In the genomic region with DNA sequence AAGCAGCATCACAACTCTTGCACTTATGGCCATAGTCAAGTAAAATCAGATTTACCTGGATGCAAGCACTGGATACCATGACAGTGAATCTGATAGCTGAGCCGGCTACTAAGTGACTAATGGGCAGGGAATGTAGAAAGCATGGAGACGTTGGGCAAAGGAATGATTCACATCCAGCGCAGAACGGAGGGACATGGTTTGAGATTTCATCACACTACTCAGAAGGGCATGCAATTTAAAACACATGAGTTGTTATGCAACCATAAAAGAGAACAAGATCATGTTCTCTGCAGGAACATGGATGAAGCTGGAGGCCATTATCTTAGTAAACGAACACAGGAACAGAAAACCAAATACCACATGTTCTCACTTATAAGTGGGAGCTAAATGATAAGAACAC, we compare ENCODE assay signal across 10 cellular contexts.
DNase-seq lines count a peak whose midpoint lies in the region; ATAC-seq, FAIRE-seq and TF ChIP-seq lines count a peak whose summit lies in the region.
"Had no signal": no experiment of that assay in that cellular context is flagged by ENCODE, and none has a peak within 500 bp of the region (broad histone marks: within the 10 kb centered on the region; RNA-seq: fewer than 3 reads in every experiment).

No MANE protein-coding gene starts in this region.

- H3K36me3 ChIP-seq in psoas muscle (ENCODE audit: insufficient read depth in 1 of 2, low read depth in 1 of 2) = no peaks in the 10 kb centered on the region

- peaks cover 9% of the 10 kb centered on the region for H3K4me1 ChIP-seq in psoas muscle

- peaks cover 10% of the 10 kb centered on the region for H3K9me3 ChIP-seq in psoas muscle

- intact Hi-C loops in psoas muscle (cut with DNase I) = no loop called here

- H3K4me1 Mint-ChIP-seq in mesothelial cell of epicardium = no peaks in the 10 kb centered on the region

- H3K27me3 ChIP-seq in psoas muscle (ENCODE audit: insufficient read depth in 3 of 3, low read length in 2 of 3) = no peaks in the 10 kb centered on the region

- TF ChIP-seq CTCF in psoas muscle (IDR thresholded peaks at IDR 0.05) (no peak), D721Med (IDR thresholded peaks at IDR 0.05; ENCODE audit: insufficient read depth, missing control alignments) (no peak), mesothelial cell of epicardium (IDR thresholded peaks at IDR 0.05; ENCODE audit: unreplicated experiment) (no peak)

- peak; percentile 84 for FAIRE-seq in RCC 7860 (lab: Jason Lieb, UNC)
- FAIRE-seq in D721Med (lab: Jason Lieb, UNC) = no peak

- peaks cover 42% of the 10 kb centered on the region for H3K9me3 Mint-ChIP-seq in mesothelial cell of epicardium

- no peak overlapping the region for H3K27ac Mint-ChIP-seq in mesothelial cell of epicardium

- no peaks in the 10 kb centered on the region for H3K27me3 Mint-ChIP-seq in mesothelial cell of epicardium (ENCODE audit: low read depth)

- H3K27ac ChIP-seq in epithelial cell of prostate = peak overlapping the region; percentile 73
- peak overlapping the region; percentile 71 for H3K27ac ChIP-seq in psoas muscle

- ATAC-seq in psoas muscle (peak; percentile 97 to 98 (median 98)), GM18861 (IDR thresholded peaks at IDR 0.05; ENCODE audit: unreplicated experiment) (no peak)

- H3K4me3 ChIP-seq in psoas muscle = no peak overlapping the region

- 27 to 31% (median 27%) methylated on average over 5 of the region's 5 CpGs for WGBS in psoas muscle, 3 donors

- peak; percentile 99 for DNase-seq in ELR (ENCODE audit: low read depth)
- DNase-seq in RCC 7860 (ENCODE audit: low spot score) = peak; percentile 87
- peak; percentile 87 for DNase-seq in epithelial cell of prostate (ENCODE audit: low read depth, low spot score)
- peak in 1 of 2 donors; percentile 17 for DNase-seq in psoas muscle
- DNase-seq in NCI-H2081 (lab: John Stamatoyannopoulos, UW) = no peak
- DNase-seq in D721Med (ENCODE audit: insufficient read length, low spot score) = no peak
- no peak for DNase-seq in mesothelial cell of epicardium (ENCODE audit: low spot score in 2 of 2, unreplicated experiment in 2 of 2)
- DNase-seq: activated effector memory CD4-positive, alpha-beta T cell treated with Interleukin-2 at 50 U/mL for 16 hours; DND-41 had no signal

- peaks cover 8% of the 10 kb centered on the region for H3K36me3 Mint-ChIP-seq in mesothelial cell of epicardium

- H3K4me3 Mint-ChIP-seq in mesothelial cell of epicardium = no peak overlapping the region

Comparison
In these comparisons a context has a peak if more than half of its experiments do, and no peak if none do; other contexts are left out.
1. DNase-seq: peak in ELR (single experiment), RCC 7860 (single experiment) and epithelial cell of prostate (single experiment); none in NCI-H2081 (0 of 2), D721Med (single experiment) and mesothelial cell of epicardium (0 of 2).